8 cellular contexts compared by ENCODE assay signal in the genomic region with DNA sequence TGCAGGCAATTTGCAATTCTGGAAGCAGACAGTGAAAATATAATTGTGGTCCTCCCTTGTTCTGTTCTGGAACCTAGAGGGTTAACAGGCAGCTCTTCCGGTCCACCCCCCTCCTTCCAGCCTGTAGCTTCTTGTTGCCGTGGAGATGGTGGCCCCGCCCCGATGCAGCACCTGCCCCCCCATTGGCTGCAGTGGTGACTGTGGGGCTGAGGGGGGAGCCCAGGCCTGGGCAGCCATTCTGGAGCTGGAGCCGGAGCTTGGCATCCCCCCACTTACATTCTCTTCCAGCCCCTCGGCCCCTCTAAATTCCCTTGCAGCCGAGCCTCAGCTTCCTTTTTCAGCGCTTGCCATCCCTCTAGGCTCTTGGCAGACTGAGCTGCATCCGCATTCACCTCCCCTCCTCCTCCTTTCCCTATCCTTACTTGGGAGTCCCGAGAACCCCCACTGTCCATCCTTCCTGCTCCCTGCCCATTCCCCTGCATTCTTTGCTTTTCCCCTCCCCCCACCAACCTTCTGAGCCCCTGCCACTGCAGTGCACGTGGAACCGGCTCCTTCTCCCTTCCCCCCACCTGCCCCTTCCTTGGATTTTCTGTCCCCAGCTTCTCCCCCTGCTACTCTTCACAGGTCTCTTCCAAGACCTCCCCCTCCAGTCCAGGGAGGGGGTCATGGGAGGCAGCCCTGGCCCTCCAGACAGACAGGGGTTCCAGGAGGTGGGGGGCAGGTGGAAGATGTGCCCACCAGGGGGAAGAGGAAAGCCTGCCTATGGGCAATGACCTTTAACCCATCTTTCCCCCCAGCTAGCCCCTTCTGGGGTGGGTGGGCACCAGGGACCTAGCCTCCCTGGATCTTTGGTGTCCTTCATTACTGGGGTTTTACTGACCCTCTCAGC. TPM values are rescaled to one million over a fixed set of nuclear protein-coding genes. Genes with fewer than 3 reads are reported as not detected.
DNase-seq lines count a peak whose midpoint lies in the region; ATAC-seq, FAIRE-seq and TF ChIP-seq lines count a peak whose summit lies in the region.

No MANE protein-coding gene starts in this region.

- POLR2A ChIA-PET in CD4-positive, alpha-beta T cell (lab: Charles Lee) = interaction anchor here (0.7 to 4.7 kb wide), 28 partner anchors 8 to 460 kb away, joined by 3 to 60 read pairs (median 6); a partner anchor contains a TSS

- H3K9me3 Mint-ChIP-seq in CD4-positive, alpha-beta T cell = no peaks in the 10 kb centered on the region
- H3K9me3 Mint-ChIP-seq in osteocyte (ENCODE audit: unreplicated experiment) = no peaks in the 10 kb centered on the region

- no peaks in the 10 kb centered on the region for H3K27me3 Mint-ChIP-seq in CD4-positive, alpha-beta T cell
- no peaks in the 10 kb centered on the region for H3K27me3 Mint-ChIP-seq in osteocyte (ENCODE audit: unreplicated experiment)

- H3K9me3 ChIP-seq in CD4-positive, alpha-beta T cell (ENCODE audit: control insufficient read depth, low read length) = no peaks in the 10 kb centered on the region

- CTCF ChIA-PET in CD4-positive, alpha-beta T cell (lab: Charles Lee) = interaction anchor here (0.7 to 0.9 kb wide), 2 partner anchors 13 to 132 kb away, joined by 3 to 6 read pairs; a partner anchor contains a TSS

- H3K27ac Mint-ChIP-seq in CD4-positive, alpha-beta T cell = peak overlapping the region; percentile 92
- no peak overlapping the region for H3K27ac Mint-ChIP-seq in osteocyte (ENCODE audit: unreplicated experiment)

- no peak for FAIRE-seq in urothelium cell line (lab: Jason Lieb, UNC)

- intact Hi-C loops in CD4-positive, alpha-beta T cell (cut with DNase I, micrococcal nuclease) = loop anchor here (2.0 to 10.0 kb wide), 5 partner anchors 14 to 804 kb away; a partner anchor contains a TSS

- peaks cover 65% of the 10 kb centered on the region for H3K4me1 Mint-ChIP-seq in CD4-positive, alpha-beta T cell (ENCODE audit: low read depth)
- peaks cover 61% of the 10 kb centered on the region for H3K4me1 Mint-ChIP-seq in osteocyte (ENCODE audit: unreplicated experiment)

- H3K27me3 ChIP-seq in CD4-positive, alpha-beta T cell (ENCODE audit: control insufficient read depth, insufficient read depth, low read length) = no peaks in the 10 kb centered on the region

- H3K27ac ChIP-seq in CD4-positive, alpha-beta T cell (ENCODE audit: low read depth, low read length) = peak overlapping the region; percentile 64

- peak; percentile 74 to 86 (median 83) for DNase-seq in CD4-positive, alpha-beta T cell
- peak; percentile 11 for DNase-seq in NK-92 (lab: John Stamatoyannopoulos, UW; ENCODE audit: unreplicated experiment)
- DNase-seq in activated T-cell treated with anti-CD3 and anti-CD28 coated beads for 48 hours (ENCODE audit: low read depth) = peak; percentile 73
- DNase-seq in fibroblast of the conjunctiva (ENCODE audit: low read depth) = peak; percentile 39
- no peak for DNase-seq in osteocyte (ENCODE audit: extremely low spot score, unreplicated experiment)
- DNase-seq in urothelium cell line (ENCODE audit: low spot score) = peak; percentile 87

- peak overlapping the region; percentile 93 for H3K4me3 Mint-ChIP-seq in CD4-positive, alpha-beta T cell
- peak overlapping the region; percentile 40 for H3K4me3 Mint-ChIP-seq in osteocyte (ENCODE audit: unreplicated experiment)

- peak; percentile 66 for ATAC-seq in CD4-positive, alpha-beta T cell (ENCODE audit: poor library complexity)
- ATAC-seq in GM21825 (IDR thresholded peaks at IDR 0.05; ENCODE audit: unreplicated experiment) = peak; percentile 35
- no peak for ATAC-seq in HG02973 (IDR thresholded peaks at IDR 0.05; ENCODE audit: unreplicated experiment)

- peaks cover 36% of the 10 kb centered on the region for H3K36me3 Mint-ChIP-seq in CD4-positive, alpha-beta T cell (ENCODE audit: low read depth)
- peaks cover 18% of the 10 kb centered on the region for H3K36me3 Mint-ChIP-seq in osteocyte (ENCODE audit: unreplicated experiment)

- TF ChIP-seq CTCF in CD4-positive, alpha-beta T cell (IDR thresholded peaks at IDR 0.05) = no peak
- no peak for TF ChIP-seq CTCF in osteocyte (IDR thresholded peaks at IDR 0.05)

RNA-seq across cellular contexts. Expression of a gene that starts 11.4 kb away (rescaled TPM):
- total RNA-seq in CD4-positive, alpha-beta T cell = 10 to 100 TPM; 62.4 to 63.8 TPM
- total RNA-seq in osteocyte = 30.7 and 34.7 TPM in 2 replicates

RNA-seq across cellular contexts. Expression of a gene that starts 13.3 kb away (rescaled TPM):
- 100 to 1,000 TPM; 176 to 185 TPM for total RNA-seq in CD4-positive, alpha-beta T cell
- 302 and 325 TPM in 2 replicates for total RNA-seq in osteocyte

RNA-seq across cellular contexts. Expression of a gene that starts 20.4 kb away (rescaled TPM):
- 100 to 1,000 TPM; 545 to 557 TPM for total RNA-seq in CD4-positive, alpha-beta T cell
- 50.3 and 53.5 TPM in 2 replicates for total RNA-seq in osteocyte

RNA-seq across cellular contexts. Expression of a gene that starts 23.1 kb away (rescaled TPM):
- total RNA-seq in CD4-positive, alpha-beta T cell = 1 to 10 TPM; 5.5 to 5.7 TPM
- 7.0 and 7.5 TPM in 2 replicates for total RNA-seq in osteocyte

RNA-seq across cellular contexts. Expression of a gene that starts 39.6 kb away (rescaled TPM):
- total RNA-seq in CD4-positive, alpha-beta T cell = 1 to 10 TPM; 1.2 to 1.6 TPM
- 10.8 and 11.6 TPM in 2 replicates for total RNA-seq in osteocyte

Comparison
In these comparisons a context has a peak if more than half of its experiments do, and no peak if none do; other contexts are left out.
1. RNA of a gene that starts 20.4 kb away (total RNA-seq): 545 to 557 TPM in CD4-positive, alpha-beta T cell; 50.3 to 53.5 TPM in osteocyte; every median in the first group is over 10 times any median in the second.